In genomic region chr2:23387221-23387550, GRCh38 we compare ENCODE assay signal across 8 cellular contexts. TPM values are rescaled to one million over a fixed set of nuclear protein-coding genes. Genes with fewer than 3 reads are reported as not detected.
DNase-seq lines count a peak whose midpoint lies in the region; ATAC-seq, FAIRE-seq and TF ChIP-seq lines count a peak whose summit lies in the region.

No MANE protein-coding gene starts in this region.

- H3K27ac Mint-ChIP-seq in natural killer cell: no peak overlapping the region

- 9% methylated on average over 9 of the region's 9 CpGs for WGBS in HUES64

- no peaks in the 10 kb centered on the region for H3K9me3 Mint-ChIP-seq in natural killer cell

- no peaks in the 10 kb centered on the region for H3K4me1 ChIP-seq in HUES64 (ENCODE audit: insufficient read depth, low read length)
- H3K4me1 ChIP-seq in colonic mucosa: no peaks in the 10 kb centered on the region

- TF ChIP-seq CTCF in BJ (IDR thresholded peaks at IDR 0.05; ENCODE audit: insufficient read depth, low read depth, low read length) (no peak), colonic mucosa (IDR thresholded peaks at IDR 0.05) (no peak), natural killer cell (IDR thresholded peaks at IDR 0.05) (no peak), D721Med (IDR thresholded peaks at IDR 0.05; ENCODE audit: insufficient read depth, missing control alignments) (no peak)

- intact Hi-C loops in colonic mucosa (cut with DNase I) (loop anchor here (10.0 kb wide), 1 partner anchor 178 kb away; no protein-coding TSS in a partner anchor), natural killer cell (cut with micrococcal nuclease) (no loop called here)

- H3K4me3 ChIP-seq in BJ (ENCODE audit: low read depth, low read length) (peak overlapping the region; percentile 82), HUES64 (ENCODE audit: low read length) (peak overlapping the region; percentile 64), colonic mucosa (peak overlapping the region; percentile 69)

- H3K9ac ChIP-seq in HUES64 (ENCODE audit: low read depth, low read length): no peak overlapping the region
- H3K9ac ChIP-seq in colonic mucosa (ENCODE audit: low read depth in 2 of 2, low read length in 2 of 2): no peak overlapping the region

- peak overlapping the region; percentile 55 for H3K4me3 Mint-ChIP-seq in natural killer cell

- H3K27me3 ChIP-seq in BJ (ENCODE audit: control insufficient read depth, insufficient read depth, low read length) (no peaks in the 10 kb centered on the region), HUES64 (ENCODE audit: insufficient read depth, low read length) (peaks cover 81% of the 10 kb centered on the region), colonic mucosa (peaks cover 12% of the 10 kb centered on the region)

- CTCF ChIA-PET in BJ (lab: Yijun Ruan, JAX): no interaction called here

- no peaks in the 10 kb centered on the region for H3K36me3 ChIP-seq in BJ (ENCODE audit: control insufficient read depth, insufficient read depth, low read length)
- no peaks in the 10 kb centered on the region for H3K36me3 ChIP-seq in HUES64 (ENCODE audit: insufficient read depth, low read length)
- no peaks in the 10 kb centered on the region for H3K36me3 ChIP-seq in colonic mucosa

- H3K4me1 Mint-ChIP-seq in natural killer cell: peaks cover 12% of the 10 kb centered on the region in 2 donors

- H3K9me3 ChIP-seq in HUES64 (ENCODE audit: insufficient read depth, low read depth, low read length) (no peaks in the 10 kb centered on the region), colonic mucosa (no peaks in the 10 kb centered on the region)

- FAIRE-seq in D721Med (lab: Jason Lieb, UNC): no peak

- no peak overlapping the region for H3K27ac ChIP-seq in HUES64 (ENCODE audit: low read depth, low read length)
- no peak overlapping the region for H3K27ac ChIP-seq in colonic mucosa

- H3K27me3 Mint-ChIP-seq in natural killer cell (ENCODE audit: low read depth in 2 of 2): peaks cover 64 to 76% of the 10 kb centered on the region in 2 donors

- no peaks in the 10 kb centered on the region for H3K36me3 Mint-ChIP-seq in natural killer cell

- ATAC-seq in natural killer cell (no peak), GM19023 (IDR thresholded peaks at IDR 0.05; ENCODE audit: unreplicated experiment) (no peak), HG03045 (IDR thresholded peaks at IDR 0.05; ENCODE audit: unreplicated experiment) (no peak)

- DNase-seq in BJ (ENCODE audit: low read depth): no peak
- no peak for DNase-seq in colonic mucosa
- no peak for DNase-seq in natural killer cell
- DNase-seq in D721Med (ENCODE audit: insufficient read length, low spot score): no peak
- no peak for DNase-seq in NCI-H1417 (lab: John Stamatoyannopoulos, UW)

- POLR2A ChIA-PET in BJ (lab: Charles Lee): no interaction called here

RNA-seq across cellular contexts. Expression of gene KLHL29, which starts 2.2 kb away (rescaled TPM):
- 8.1 and 10.0 TPM in 2 replicates for polyA plus RNA-seq in BJ (2011; rRNA removed)
- 7.4 and 8.9 TPM in 2 replicates for polyA minus RNA-seq in BJ (2011; rRNA and poly(A)+ RNA removed)
- 1.3 TPM for polyA plus RNA-seq in HUES64 (2013, experiment 1 of 2)
- polyA plus RNA-seq in HUES64 (2013, experiment 2 of 2): 2.1 TPM
- total RNA-seq in colonic mucosa: 1 to 10 TPM; 2.0 to 2.9 TPM
- under 1 TPM; 0.24 to 0.43 (median 0.33) TPM for total RNA-seq in natural killer cell
